10 cellular contexts compared by ENCODE assay signal in the genomic region with DNA sequence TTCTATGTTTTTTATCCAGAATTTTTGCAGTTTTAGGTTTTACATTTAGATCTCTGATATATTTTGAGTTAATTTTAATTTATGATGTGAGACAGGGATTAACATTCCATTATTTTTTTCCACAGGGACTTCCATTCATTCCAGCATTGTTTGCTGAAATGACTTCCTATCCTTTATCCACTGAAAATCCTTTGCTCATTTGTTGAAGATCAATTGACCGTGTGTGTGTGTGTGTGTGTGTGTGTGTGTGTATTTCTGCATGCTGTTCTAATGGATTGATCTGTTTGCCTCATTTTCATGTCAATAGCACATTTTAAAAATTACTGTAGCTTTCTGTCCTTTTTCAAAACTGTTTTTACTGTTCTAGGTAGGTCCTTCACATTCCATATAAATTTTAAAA.
"Had no signal": no experiment of that assay in that cellular context is flagged by ENCODE, and none has a peak within 500 bp of the region (broad histone marks: within the 10 kb centered on the region; RNA-seq: fewer than 3 reads in every experiment).

No MANE protein-coding gene starts in this region.

- H2AFZ ChIP-seq: GM23338 had no signal

- H3K27ac ChIP-seq: HL-60, KMS-11 had no signal

- ATAC-seq: GM23338, HCT116, HepG2 had no signal

- H3K9ac ChIP-seq: KMS-11 had no signal

- FAIRE-seq: H1, H54, HepG2 had no signal

- DNase-seq: H9, HFFc6, KBM-7 had no signal

- H3K4me2 ChIP-seq: GM23338, KMS-11 had no signal

- H3K4me3 ChIP-seq: GM23338 had no signal
